Comparison of ENCODE assay signal across 10 cellular contexts in genomic region chr12:93982847-93983315, GRCh38.
DNase-seq lines count a peak whose midpoint lies in the region; ATAC-seq and TF ChIP-seq lines count a peak whose summit lies in the region.
"Had no signal": no experiment of that assay in that cellular context is flagged by ENCODE, and none has a peak within 500 bp of the region (broad histone marks: within the 10 kb centered on the region; RNA-seq: fewer than 3 reads in every experiment).

No MANE protein-coding gene starts in this region.

- H3K4me1 Mint-ChIP-seq in activated naive CD4-positive, alpha-beta T cell treated with anti-CD3 and anti-CD28 coated beads, Interleukin-2, amount 10 ng/mL, durations not matched to agents 7 days and 5 days = peaks cover 43% of the 10 kb centered on the region
- peaks cover 14 to 34% (median 21%) of the 10 kb centered on the region in 3 donors for H3K4me1 Mint-ChIP-seq in T-cell

- no peak overlapping the region for H2AFZ ChIP-seq in fibroblast of lung (ENCODE audit: low read length)

- H3K4me1 ChIP-seq in fibroblast of lung (ENCODE audit: control insufficient read depth, extremely low read depth, insufficient read depth, low read length) = no peaks in the 10 kb centered on the region
- peaks cover 24% of the 10 kb centered on the region for H3K4me1 ChIP-seq in thymus (ENCODE audit: control insufficient read depth, insufficient read depth, low read length)

- H3K36me3 ChIP-seq in fibroblast of lung (ENCODE audit: control insufficient read depth, insufficient read depth, low read length) (no peaks in the 10 kb centered on the region), thymus (ENCODE audit: control insufficient read depth, insufficient read depth) (no peaks in the 10 kb centered on the region)

- 11% methylated on average over 8 of the region's 8 CpGs for WGBS in thymus

- peaks cover 4% of the 10 kb centered on the region for H3K9me3 Mint-ChIP-seq in activated naive CD4-positive, alpha-beta T cell treated with anti-CD3 and anti-CD28 coated beads, Interleukin-2, amount 10 ng/mL, durations not matched to agents 7 days and 5 days
- no peaks in the 10 kb centered on the region for H3K9me3 Mint-ChIP-seq in T-cell

- peaks cover 6% of the 10 kb centered on the region for H3K27me3 Mint-ChIP-seq in activated naive CD4-positive, alpha-beta T cell treated with anti-CD3 and anti-CD28 coated beads, Interleukin-2, amount 10 ng/mL, durations not matched to agents 7 days and 5 days
- no peaks in the 10 kb centered on the region for H3K27me3 Mint-ChIP-seq in T-cell

- H3K4me3 ChIP-seq in fibroblast of lung (replicated peaks in 1 of 4; ENCODE audit: control extremely low read depth in 1 of 4, insufficient read depth in 1 of 4, low read depth in 3 of 4, low read length in 4 of 4) (no peak overlapping the region), thymus (ENCODE audit: low read length) (no peak overlapping the region)

- H3K36me3 Mint-ChIP-seq in activated naive CD4-positive, alpha-beta T cell treated with anti-CD3 and anti-CD28 coated beads, Interleukin-2, amount 10 ng/mL, durations not matched to agents 7 days and 5 days = peaks cover 9% of the 10 kb centered on the region
- no peaks in the 10 kb centered on the region for H3K36me3 Mint-ChIP-seq in T-cell

- H4K20me1 ChIP-seq in fibroblast of lung (ENCODE audit: control insufficient read depth, extremely low read depth, insufficient read depth, low read length) = no peaks in the 10 kb centered on the region

- no peak overlapping the region for H3K9ac ChIP-seq in fibroblast of lung (ENCODE audit: insufficient read depth, low read length)

- no peaks in the 10 kb centered on the region for H3K79me2 ChIP-seq in fibroblast of lung (ENCODE audit: control insufficient read depth, insufficient read depth, low read length)

- H3K9me3 ChIP-seq in fibroblast of lung (ENCODE audit: control insufficient read depth, insufficient read depth, low read depth, low read length) (no peaks in the 10 kb centered on the region), thymus (ENCODE audit: control insufficient read depth) (no peaks in the 10 kb centered on the region)

- CTCF ChIA-PET in activated naive CD4-positive, alpha-beta T cell treated with anti-CD3 and anti-CD28 coated beads, Interleukin-2, amount 10 ng/mL, durations not matched to agents 7 days and 5 days (lab: Charles Lee) = interaction anchor here (0.7 to 10.4 kb wide), 12 partner anchors 10 to 515 kb away, joined by 3 to 135 read pairs (median 4); no protein-coding TSS in a partner anchor
- CTCF ChIA-PET in T-cell (lab: Charles Lee) = interaction anchor here (0.7 to 1.5 kb wide), 3 partner anchors 9 to 215 kb away, joined by 3 to 4 read pairs (median 4); no protein-coding TSS in a partner anchor

- TF ChIP-seq CTCF in fibroblast of lung (conservative IDR thresholded peaks at IDR 0.05 in 1 of 2, IDR thresholded peaks at IDR 0.05 in 1 of 2; ENCODE audit: low read depth in 1 of 2, low read length in 2 of 2) = no peak

- ATAC-seq in T-cell (replicated peaks in 1 of 4) = peak; percentile 32 to 51 (median 44)
- no peak for ATAC-seq in HG03108 (IDR thresholded peaks at IDR 0.05; ENCODE audit: unreplicated experiment)
- ATAC-seq in HG03565 (IDR thresholded peaks at IDR 0.05; ENCODE audit: unreplicated experiment) = no peak
- no peak for ATAC-seq in GM21367 (IDR thresholded peaks at IDR 0.05; ENCODE audit: unreplicated experiment)
- ATAC-seq: sciatic nerve had no signal

- no peak overlapping the region for H3K4me2 ChIP-seq in fibroblast of lung (ENCODE audit: extremely low read depth, insufficient read depth, low read length)

- peak overlapping the region; percentile 19 for H3K27ac Mint-ChIP-seq in activated naive CD4-positive, alpha-beta T cell treated with anti-CD3 and anti-CD28 coated beads, Interleukin-2, amount 10 ng/mL, durations not matched to agents 7 days and 5 days
- H3K27ac Mint-ChIP-seq in T-cell = no peak overlapping the region

- H3K27me3 ChIP-seq in fibroblast of lung (ENCODE audit: control insufficient read depth, insufficient read depth, low read length) = no peaks in the 10 kb centered on the region
- no peaks in the 10 kb centered on the region for H3K27me3 ChIP-seq in thymus (ENCODE audit: control insufficient read depth, insufficient read depth)

- POLR2A ChIA-PET in T-cell (lab: Charles Lee) = no interaction called here

- H3K27ac ChIP-seq in fibroblast of lung (ENCODE audit: insufficient read depth, low read length) (no peak overlapping the region), thymus (ENCODE audit: low read depth) (peak overlapping the region; percentile 64)

- peak; percentile 35 for DNase-seq in activated naive CD4-positive, alpha-beta T cell treated with anti-CD3 and anti-CD28 coated beads, Interleukin-2, amount 10 ng/mL, durations not matched to agents 7 days and 5 days
- no peak for DNase-seq in activated naive CD4-positive, alpha-beta T cell treated with Interleukin-2 at 50 U/mL for 16 hours
- DNase-seq in T-cell = no peak
- DNase-seq in fibroblast of lung (ENCODE audit: low read depth in 2 of 2) = peak; percentile 85 to 94
- DNase-seq: NCI-H2029 treated with DMSO at 0.1 percent for 48 hours had no signal

- H3K4me3 Mint-ChIP-seq in activated naive CD4-positive, alpha-beta T cell treated with anti-CD3 and anti-CD28 coated beads, Interleukin-2, amount 10 ng/mL, durations not matched to agents 7 days and 5 days = no peak overlapping the region
- peak overlapping the region in 1 of 3 donors; percentile 2 for H3K4me3 Mint-ChIP-seq in T-cell

Comparison
In these comparisons a context has a peak if more than half of its experiments do, and no peak if none do; other contexts are left out.
1. DNase-seq: peak in activated naive CD4-positive, alpha-beta T cell treated with anti-CD3 and anti-CD28 coated beads, Interleukin-2, amount 10 ng/mL, durations not matched to agents 7 days and 5 days (single experiment) and fibroblast of lung (2 of 2); none in activated naive CD4-positive, alpha-beta T cell treated with Interleukin-2 at 50 U/mL for 16 hours (single experiment) and T-cell (0 of 34).
2. ATAC-seq: peak in T-cell (4 of 4); none in HG03108 (single experiment), HG03565 (single experiment) and GM21367 (single experiment).